8 cellular contexts compared by ENCODE assay signal in the genomic region with DNA sequence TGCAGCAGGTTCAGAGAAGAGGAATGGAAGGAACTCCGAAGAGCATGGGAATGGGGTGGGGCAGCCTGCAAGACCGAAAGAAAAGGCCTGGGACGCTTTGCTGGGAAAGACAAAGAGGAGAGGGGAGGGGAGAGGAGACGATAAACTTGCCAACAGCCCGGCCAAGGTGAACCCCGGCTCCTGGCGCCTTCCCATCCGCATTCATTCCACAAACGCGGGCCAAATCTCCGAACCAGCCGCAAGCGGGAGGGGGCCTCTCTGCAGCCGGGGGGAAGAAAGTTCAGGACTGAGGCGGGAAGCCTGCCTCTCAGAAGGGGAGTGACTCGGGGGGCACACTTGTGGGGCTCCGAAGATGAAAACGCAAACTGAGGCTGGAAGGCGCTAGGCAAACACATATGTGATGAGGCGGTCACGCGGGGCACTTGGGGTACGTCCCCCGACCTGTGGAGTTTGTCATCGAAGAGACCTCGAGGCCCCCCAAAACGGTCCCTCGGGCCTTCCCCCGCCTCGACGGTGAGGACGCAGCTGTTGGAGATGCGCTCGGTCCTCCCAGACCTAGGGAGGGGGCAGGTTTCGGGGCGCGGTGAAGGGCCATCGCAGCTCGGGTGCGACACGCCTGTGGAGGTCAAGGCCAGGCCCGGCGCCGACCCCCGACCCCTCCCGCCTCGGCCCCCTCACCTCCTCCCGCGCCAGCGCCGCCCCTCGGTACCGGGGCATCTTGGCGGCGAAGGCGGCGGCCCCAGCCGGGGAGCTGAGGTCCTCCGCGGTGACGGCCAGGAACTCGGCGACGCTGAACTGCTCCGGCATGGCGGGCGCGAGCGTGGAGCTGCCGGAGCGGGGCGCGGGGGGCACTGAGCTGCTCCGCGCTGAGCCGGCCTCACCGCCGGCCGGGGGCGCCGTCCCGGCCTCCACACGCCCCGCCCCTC. TPM values are rescaled to one million over a fixed set of nuclear protein-coding genes. Genes with fewer than 3 reads are reported as not detected.
DNase-seq lines count a peak whose midpoint lies in the region; ATAC-seq and TF ChIP-seq lines count a peak whose summit lies in the region.

Gene ASAP3, minus strand, starts transcription at position 853 of the 926 bp plus-strand sequence. Its CDS starts 46 bp downstream, at position 807.

- no peaks in the 10 kb centered on the region; the same call in 1 of the 2 replicates for H3K27me3 ChIP-seq in SJCRH30
- no peaks in the 10 kb centered on the region for H3K27me3 ChIP-seq in liver (ENCODE audit: control insufficient read depth in 4 of 4, insufficient read depth in 4 of 4, low read length in 3 of 4)

- peak; percentile 7 for DNase-seq in stimulated activated CD4-positive, alpha-beta T cell treated with anti-CD3 and anti-CD28 coated beads, Interleukin-4, amount 100 ng/mL, for 24 hours
- DNase-seq in stimulated activated CD4-positive, alpha-beta T cell treated with anti-CD3 and anti-CD28 coated beads, Interleukin-2, amount 100 ng/mL, for 48 hours: no peak
- peak; percentile 52 to 59 for DNase-seq in SJCRH30

- TF ChIP-seq CTCF in liver (IDR thresholded peaks at IDR 0.05; ENCODE audit: low read depth, low read length, missing input control) (no peak), subcutaneous adipose tissue (IDR thresholded peaks at IDR 0.05; ENCODE audit: low read depth) (no peak)

- H3K27ac ChIP-seq in SJCRH30 (peak within 1 kb of the TSS; percentile 52), cingulate gyrus (ENCODE audit: low read depth, low read length) (peak within 1 kb of the TSS; percentile 75), liver (ENCODE audit: low read depth in 1 of 2, low read length in 2 of 2) (peak within 1 kb of the TSS; percentile 54 to 59)

- H3K4me3 ChIP-seq in SJCRH30: peak within 1 kb of the TSS; percentile 91
- peak within 1 kb of the TSS; percentile 59 to 85 (median 70) for H3K4me3 ChIP-seq in liver (ENCODE audit: low read depth in 1 of 3, low read length in 3 of 3)

- peak in 1 of 2 donors; percentile 17 for TF ChIP-seq RAD21 in liver (IDR thresholded peaks at IDR 0.05)

- ATAC-seq in GM18873 (IDR thresholded peaks at IDR 0.05; ENCODE audit: low FRiP score, unreplicated experiment): no peak
- ATAC-seq in GM18870 (IDR thresholded peaks at IDR 0.05; ENCODE audit: unreplicated experiment): no peak

- H3K36me3 ChIP-seq in SJCRH30 (0 out of 2 replicates have a peak, but pooled peaks cover 6% of the 10 kb centered on the region), liver (ENCODE audit: control insufficient read depth in 4 of 4, insufficient read depth in 3 of 4, low read depth in 1 of 4, low read length in 3 of 4) (no peaks in the 10 kb centered on the region)

- H3K9me3 ChIP-seq in SJCRH30 (replicated peaks): no peaks in the 10 kb centered on the region
- no peaks in the 10 kb centered on the region for H3K9me3 ChIP-seq in liver (ENCODE audit: control insufficient read depth in 4 of 4, low read length in 3 of 4)

- H3K4me1 ChIP-seq in SJCRH30 (peaks cover 13% of the 10 kb centered on the region; the same call in 1 of the 2 replicates), liver (ENCODE audit: control insufficient read depth in 4 of 4, insufficient read depth in 4 of 4, low read length in 3 of 4) (peaks cover 4 to 45% (median 29%) of the 10 kb centered on the region in 4 donors)

- peak within 1 kb of the TSS in 1 of 2 donors; percentile 26 for H3K9ac ChIP-seq in liver (ENCODE audit: low read depth in 1 of 2, low read length in 2 of 2)

- WGBS in liver: 1% methylated on average over 84 of the region's 84 CpGs

TF ChIP-seq in liver, 16 proteins besides CTCF, POLR2A, EP300 and RAD21:
- TF ChIP-seq TAF1 (conservative IDR thresholded peaks at IDR 0.05) (no peak), FOXA1 (IDR thresholded peaks at IDR 0.05) (no peak), YY1 (IDR thresholded peaks at IDR 0.05) (peak; percentile 40), RXRA (IDR thresholded peaks at IDR 0.05) (peak in 1 of 2 donors; percentile 28), FOXA2 (IDR thresholded peaks at IDR 0.05) (no peak)
- TF ChIP-seq, protein P1, sequence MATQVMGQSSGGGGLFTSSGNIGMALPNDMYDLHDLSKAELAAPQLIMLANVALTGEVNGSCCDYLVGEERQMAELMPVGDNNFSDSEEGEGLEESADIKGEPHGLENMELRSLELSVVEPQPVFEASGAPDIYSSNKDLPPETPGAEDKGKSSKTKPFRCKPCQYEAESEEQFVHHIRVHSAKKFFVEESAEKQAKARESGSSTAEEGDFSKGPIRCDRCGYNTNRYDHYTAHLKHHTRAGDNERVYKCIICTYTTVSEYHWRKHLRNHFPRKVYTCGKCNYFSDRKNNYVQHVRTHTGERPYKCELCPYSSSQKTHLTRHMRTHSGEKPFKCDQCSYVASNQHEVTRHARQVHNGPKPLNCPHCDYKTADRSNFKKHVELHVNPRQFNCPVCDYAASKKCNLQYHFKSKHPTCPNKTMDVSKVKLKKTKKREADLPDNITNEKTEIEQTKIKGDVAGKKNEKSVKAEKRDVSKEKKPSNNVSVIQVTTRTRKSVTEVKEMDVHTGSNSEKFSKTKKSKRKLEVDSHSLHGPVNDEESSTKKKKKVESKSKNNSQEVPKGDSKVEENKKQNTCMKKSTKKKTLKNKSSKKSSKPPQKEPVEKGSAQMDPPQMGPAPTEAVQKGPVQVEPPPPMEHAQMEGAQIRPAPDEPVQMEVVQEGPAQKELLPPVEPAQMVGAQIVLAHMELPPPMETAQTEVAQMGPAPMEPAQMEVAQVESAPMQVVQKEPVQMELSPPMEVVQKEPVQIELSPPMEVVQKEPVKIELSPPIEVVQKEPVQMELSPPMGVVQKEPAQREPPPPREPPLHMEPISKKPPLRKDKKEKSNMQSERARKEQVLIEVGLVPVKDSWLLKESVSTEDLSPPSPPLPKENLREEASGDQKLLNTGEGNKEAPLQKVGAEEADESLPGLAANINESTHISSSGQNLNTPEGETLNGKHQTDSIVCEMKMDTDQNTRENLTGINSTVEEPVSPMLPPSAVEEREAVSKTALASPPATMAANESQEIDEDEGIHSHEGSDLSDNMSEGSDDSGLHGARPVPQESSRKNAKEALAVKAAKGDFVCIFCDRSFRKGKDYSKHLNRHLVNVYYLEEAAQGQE (IDR thresholded peaks at IDR 0.05): peak; percentile 15

RNA-seq across cellular contexts. Expression of gene ASAP3, which starts in this region (rescaled TPM):
- 19.7 and 24.0 TPM in 2 replicates for total RNA-seq in SJCRH30 (2014; rRNA removed; shearing (Covaris generic))
- total RNA-seq in liver (10 to 100 TPM; 20.9 to 25.9 TPM), subcutaneous adipose tissue (10 to 100 TPM; 18.4 to 51.7 (median 42.1) TPM)
- 10 to 100 TPM in 1 of 2 donors, 1 to 10 TPM in 1; 8.3 to 12.5 TPM for polyA plus RNA-seq in liver

Comparison
In these comparisons a context has a peak if more than half of its experiments do, and no peak if none do; other contexts are left out.
1. DNase-seq: peak in stimulated activated CD4-positive, alpha-beta T cell treated with anti-CD3 and anti-CD28 coated beads, Interleukin-4, amount 100 ng/mL, for 24 hours (single experiment) and SJCRH30 (2 of 2); none in stimulated activated CD4-positive, alpha-beta T cell treated with anti-CD3 and anti-CD28 coated beads, Interleukin-2, amount 100 ng/mL, for 48 hours (0 of 2).
2. Peak in every context shown above with its lines, with median percentiles within 50 percentile points of each other: H3K27ac ChIP-seq.